ENCODE assay signal across 21 cellular contexts in the genomic region with DNA sequence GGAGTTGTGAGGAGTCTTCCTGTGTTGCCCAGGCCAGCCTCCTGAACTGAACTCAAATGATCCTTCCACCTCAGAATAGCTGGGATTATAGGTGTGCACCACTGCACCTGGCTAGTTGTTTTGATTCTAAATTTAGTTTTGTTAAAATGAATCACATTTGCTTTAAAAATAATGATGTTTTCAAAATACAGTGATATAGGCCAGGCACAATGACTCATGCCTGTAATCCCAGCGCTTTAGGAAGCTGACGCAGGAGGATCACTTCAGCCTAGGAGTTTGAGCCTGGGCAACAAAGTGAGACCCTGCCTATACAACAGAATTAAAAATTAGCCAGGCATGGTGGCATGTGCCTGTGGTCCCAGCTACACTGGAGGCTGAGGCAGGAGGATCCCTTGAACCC. TPM values are rescaled to one million over a fixed set of nuclear protein-coding genes. Genes with fewer than 3 reads are reported as not detected.
DNase-seq lines count a peak whose midpoint lies in the region; ATAC-seq and TF ChIP-seq lines count a peak whose summit lies in the region.
"Had no signal": no experiment of that assay in that cellular context is flagged by ENCODE, and none has a peak within 500 bp of the region (broad histone marks: within the 10 kb centered on the region; RNA-seq: fewer than 3 reads in every experiment).

No MANE protein-coding gene starts in this region.

- H2AFZ ChIP-seq in smooth muscle cell (ENCODE audit: low read depth): no peak overlapping the region
- H2AFZ ChIP-seq: GM23248, PC-9 had no signal

- peaks cover 21% of the 10 kb centered on the region for H3K36me3 Mint-ChIP-seq in activated CD8-positive, alpha-beta T cell treated with anti-CD3 and anti-CD28 coated beads for 36 hours (ENCODE audit: low read depth)
- H3K36me3 Mint-ChIP-seq in activated CD8-positive, alpha-beta T cell treated with anti-CD3 and anti-CD28 coated beads, Interleukin-2, amount 10 ng/mL, durations not matched to agents 7 days and 5 days (ENCODE audit: low read depth): peaks cover 42% of the 10 kb centered on the region

- DNase-seq in activated CD8-positive, alpha-beta T cell treated with anti-CD3 and anti-CD28 coated beads for 36 hours: no peak
- no peak for DNase-seq in activated CD8-positive, alpha-beta T cell treated with anti-CD3 and anti-CD28 coated beads, Interleukin-2, amount 10 ng/mL, durations not matched to agents 7 days and 5 days
- peak; percentile 7 to 59 for DNase-seq in cardiac fibroblast (ENCODE audit: low read depth in 2 of 2)
- DNase-seq in foreskin keratinocyte: no peak
- DNase-seq in smooth muscle cell (lab: John Stamatoyannopoulos, UW; ENCODE audit: unreplicated experiment): no peak
- no peak for DNase-seq in HEK293T (ENCODE audit: extremely low spot score)
- DNase-seq in activated gamma-delta T cell (lab: John Stamatoyannopoulos, UW): no peak
- DNase-seq: 8988T; CD4-positive, alpha-beta memory T cell; DMS79; GM23248; HCEC 1CT; MV-4-11; NCI-H1417; NCI-H187 treated with DMSO at 0.1 percent for 48 hours; NCI-H2171; NCI-H774; PC-9 had no signal

- H3K9me3 ChIP-seq in smooth muscle cell (replicated peaks; ENCODE audit: low read depth): no peaks in the 10 kb centered on the region
- H3K9me3 ChIP-seq: SJSA1 had no signal

- POLR2A ChIA-PET in activated CD8-positive, alpha-beta T cell treated with anti-CD3 and anti-CD28 coated beads for 36 hours (lab: Charles Lee): interaction anchor here (1.1 to 1.9 kb wide), 2 partner anchors 24 to 42 kb away, joined by 3 to 10 read pairs; partner anchors contain the start of gene RTCA
- POLR2A ChIA-PET in activated CD8-positive, alpha-beta T cell treated with anti-CD3 and anti-CD28 coated beads, Interleukin-2, amount 10 ng/mL, durations not matched to agents 7 days and 5 days (lab: Charles Lee): no interaction called here
- POLR2A ChIA-PET in HEK293T (lab: Yijun Ruan, JAX): interaction anchor here (1.1 kb wide), 1 partner anchor 68 kb away, joined by 3 read pairs; no protein-coding TSS in a partner anchor

- no peak overlapping the region for H3K4me3 ChIP-seq in cardiac fibroblast (replicated peaks in 1 of 2; ENCODE audit: low read depth in 2 of 2, low read length in 2 of 2)
- H3K4me3 ChIP-seq in smooth muscle cell: no peak overlapping the region
- H3K4me3 ChIP-seq: GM23248, K562, PC-9, SJSA1 had no signal

- peaks cover 9% of the 10 kb centered on the region for H4K20me1 ChIP-seq in smooth muscle cell (ENCODE audit: low read depth)

- no peaks in the 10 kb centered on the region for H3K27me3 Mint-ChIP-seq in activated CD8-positive, alpha-beta T cell treated with anti-CD3 and anti-CD28 coated beads for 36 hours
- no peaks in the 10 kb centered on the region for H3K27me3 Mint-ChIP-seq in activated CD8-positive, alpha-beta T cell treated with anti-CD3 and anti-CD28 coated beads, Interleukin-2, amount 10 ng/mL, durations not matched to agents 7 days and 5 days (ENCODE audit: low read depth)
- H3K27me3 Mint-ChIP-seq: CD4-positive, alpha-beta memory T cell had no signal

- peaks cover 3% of the 10 kb centered on the region for H3K79me2 ChIP-seq in smooth muscle cell (ENCODE audit: low read depth)

- no peak for TF ChIP-seq CTCF in activated CD8-positive, alpha-beta T cell treated with anti-CD3 and anti-CD28 coated beads for 36 hours (IDR thresholded peaks at IDR 0.05)
- TF ChIP-seq CTCF in cardiac fibroblast (IDR thresholded peaks at IDR 0.05; ENCODE audit: low read depth, low read length) (no peak), foreskin keratinocyte (conservative IDR thresholded peaks at IDR 0.05) (no peak), smooth muscle cell (IDR thresholded peaks at IDR 0.05; ENCODE audit: borderline replicate concordance, insufficient read depth, poor library complexity, severe bottlenecking) (no peak)

- H3K4me1 Mint-ChIP-seq in activated CD8-positive, alpha-beta T cell treated with anti-CD3 and anti-CD28 coated beads for 36 hours (ENCODE audit: low read depth): peaks cover 3% of the 10 kb centered on the region
- H3K4me1 Mint-ChIP-seq in activated CD8-positive, alpha-beta T cell treated with anti-CD3 and anti-CD28 coated beads, Interleukin-2, amount 10 ng/mL, durations not matched to agents 7 days and 5 days (ENCODE audit: low read depth): no peaks in the 10 kb centered on the region

- WGBS in smooth muscle cell (ENCODE audit: low lambda C conversion rate): 35% methylated on average over 2 of the region's 2 CpGs

- H3K27ac ChIP-seq in foreskin keratinocyte (no peak overlapping the region), smooth muscle cell (ENCODE audit: low read depth) (peak overlapping the region; percentile 70)
- H3K27ac ChIP-seq: GM23248, PC-9, SJSA1 had no signal

- H3K27me3 ChIP-seq in foreskin keratinocyte: no peaks in the 10 kb centered on the region
- no peaks in the 10 kb centered on the region for H3K27me3 ChIP-seq in smooth muscle cell (ENCODE audit: low read depth)
- H3K27me3 ChIP-seq: SJSA1 had no signal

- no peak overlapping the region for H3K9ac ChIP-seq in smooth muscle cell (ENCODE audit: low read depth)
- H3K9ac ChIP-seq: GM23248 had no signal

- CTCF ChIA-PET in activated CD8-positive, alpha-beta T cell treated with anti-CD3 and anti-CD28 coated beads for 36 hours (lab: Charles Lee): interaction anchor here (1.1 to 1.9 kb wide), 4 partner anchors 10 to 169 kb away, joined by 3 to 7 read pairs (median 5); no protein-coding TSS in a partner anchor
- CTCF ChIA-PET in activated CD8-positive, alpha-beta T cell treated with anti-CD3 and anti-CD28 coated beads, Interleukin-2, amount 10 ng/mL, durations not matched to agents 7 days and 5 days (lab: Charles Lee): interaction anchor here (1.6 kb wide), 1 partner anchor 168 kb away, joined by 7 read pairs; no protein-coding TSS in a partner anchor
- CTCF ChIA-PET in HEK293T (lab: Yijun Ruan, JAX): no interaction called here

- peaks cover 3% of the 10 kb centered on the region for H3F3A ChIP-seq in smooth muscle cell (ENCODE audit: low read depth)

- H3K9me3 Mint-ChIP-seq in activated CD8-positive, alpha-beta T cell treated with anti-CD3 and anti-CD28 coated beads for 36 hours: no peaks in the 10 kb centered on the region
- no peaks in the 10 kb centered on the region for H3K9me3 Mint-ChIP-seq in activated CD8-positive, alpha-beta T cell treated with anti-CD3 and anti-CD28 coated beads, Interleukin-2, amount 10 ng/mL, durations not matched to agents 7 days and 5 days (ENCODE audit: insufficient read depth)
- H3K9me3 Mint-ChIP-seq: CD4-positive, alpha-beta memory T cell had no signal

- H3K4me3 Mint-ChIP-seq in activated CD8-positive, alpha-beta T cell treated with anti-CD3 and anti-CD28 coated beads for 36 hours: no peak overlapping the region
- no peak overlapping the region for H3K4me3 Mint-ChIP-seq in activated CD8-positive, alpha-beta T cell treated with anti-CD3 and anti-CD28 coated beads, Interleukin-2, amount 10 ng/mL, durations not matched to agents 7 days and 5 days
- H3K4me3 Mint-ChIP-seq: CD4-positive, alpha-beta memory T cell had no signal

- ATAC-seq in activated CD8-positive, alpha-beta T cell treated with anti-CD3 and anti-CD28 coated beads for 36 hours: no peak
- ATAC-seq in activated CD8-positive, alpha-beta T cell treated with anti-CD3 and anti-CD28 coated beads, Interleukin-2, amount 10 ng/mL, durations not matched to agents 7 days and 5 days: no peak
- ATAC-seq in foreskin keratinocyte (peak; percentile 51), GM21447 (IDR thresholded peaks at IDR 0.05; ENCODE audit: unreplicated experiment) (no peak)
- ATAC-seq: K562 had no signal

- intact Hi-C loops in activated CD8-positive, alpha-beta T cell treated with anti-CD3 and anti-CD28 coated beads for 36 hours (cut with micrococcal nuclease): no loop called here

- H3K4me1 ChIP-seq in foreskin keratinocyte (no peaks in the 10 kb centered on the region), smooth muscle cell (ENCODE audit: low read depth) (no peaks in the 10 kb centered on the region)

- H3K36me3 ChIP-seq in smooth muscle cell (ENCODE audit: low read depth): peaks cover 23% of the 10 kb centered on the region

- peak overlapping the region; percentile 34 for H3K27ac Mint-ChIP-seq in activated CD8-positive, alpha-beta T cell treated with anti-CD3 and anti-CD28 coated beads for 36 hours
- no peak overlapping the region for H3K27ac Mint-ChIP-seq in activated CD8-positive, alpha-beta T cell treated with anti-CD3 and anti-CD28 coated beads, Interleukin-2, amount 10 ng/mL, durations not matched to agents 7 days and 5 days

- no peak overlapping the region for H3K4me2 ChIP-seq in smooth muscle cell
- H3K4me2 ChIP-seq: PC-9 had no signal

TF ChIP-seq in HEK293T, 16 proteins besides CTCF, POLR2A, EP300 and RAD21 (continues in another document):
- no peak for TF ChIP-seq FOXK2 (IDR thresholded peaks at IDR 0.05)
- TF ChIP-seq LEF1 (IDR thresholded peaks at IDR 0.05; ENCODE audit: borderline replicate concordance): no peak
- TF ChIP-seq FOXM1 (IDR thresholded peaks at IDR 0.05; ENCODE audit: borderline replicate concordance): no peak
- no peak for TF ChIP-seq BHLHE40 (IDR thresholded peaks at IDR 0.05; ENCODE audit: borderline replicate concordance)
- TF ChIP-seq FOXA1 (IDR thresholded peaks at IDR 0.05): no peak
- no peak for TF ChIP-seq NFRKB (IDR thresholded peaks at IDR 0.05)
- TF ChIP-seq SUZ12 (IDR thresholded peaks at IDR 0.05): no peak
- no peak for TF ChIP-seq ARNT (IDR thresholded peaks at IDR 0.05)

RNA-seq across cellular contexts. Expression of gene RTCA, which starts 24.3 kb away (rescaled TPM):
- total RNA-seq in activated CD8-positive, alpha-beta T cell treated with anti-CD3 and anti-CD28 coated beads for 36 hours: 10 to 100 TPM; 44.7 to 46.0 TPM
- 10 to 100 TPM; 51.6 to 51.7 TPM for total RNA-seq in activated CD8-positive, alpha-beta T cell treated with anti-CD3 and anti-CD28 coated beads, Interleukin-2, amount 10 ng/mL, durations not matched to agents 7 days and 5 days
- total RNA-seq in foreskin keratinocyte (36.3 and 40.7 TPM in 2 replicates), smooth muscle cell (62.2 and 67.5 TPM in 2 replicates)
- polyA plus RNA-seq in foreskin keratinocyte (32.8 and 33.9 TPM in 2 replicates), smooth muscle cell (51.7 and 53.2 TPM in 2 replicates)

RNA-seq across cellular contexts. Expression of gene DBT, which starts 40.7 kb away (rescaled TPM):
- 10 to 100 TPM; 11.8 to 12.6 TPM for total RNA-seq in activated CD8-positive, alpha-beta T cell treated with anti-CD3 and anti-CD28 coated beads for 36 hours
- total RNA-seq in activated CD8-positive, alpha-beta T cell treated with anti-CD3 and anti-CD28 coated beads, Interleukin-2, amount 10 ng/mL, durations not matched to agents 7 days and 5 days: 10 to 100 TPM in 1 of 2 experiments, 1 to 10 TPM in 1; 10.0 to 11.2 TPM
- total RNA-seq in foreskin keratinocyte (9.6 and 10.5 TPM in 2 replicates), smooth muscle cell (9.0 and 17.1 TPM in 2 replicates)
- polyA plus RNA-seq in foreskin keratinocyte (1.8 and 2.2 TPM in 2 replicates), smooth muscle cell (3.8 and 4.3 TPM in 2 replicates)

Comparison
In these comparisons a context has a peak if more than half of its experiments do, and no peak if none do; other contexts are left out.
1. DNase-seq: peak in cardiac fibroblast (2 of 2); none in activated CD8-positive, alpha-beta T cell treated with anti-CD3 and anti-CD28 coated beads for 36 hours (single experiment), activated CD8-positive, alpha-beta T cell treated with anti-CD3 and anti-CD28 coated beads, Interleukin-2, amount 10 ng/mL, durations not matched to agents 7 days and 5 days (single experiment), foreskin keratinocyte (0 of 2), smooth muscle cell (single experiment), HEK293T (single experiment) and activated gamma-delta T cell (single experiment).